ENCODE assay signal across 9 cellular contexts in the genomic region with DNA sequence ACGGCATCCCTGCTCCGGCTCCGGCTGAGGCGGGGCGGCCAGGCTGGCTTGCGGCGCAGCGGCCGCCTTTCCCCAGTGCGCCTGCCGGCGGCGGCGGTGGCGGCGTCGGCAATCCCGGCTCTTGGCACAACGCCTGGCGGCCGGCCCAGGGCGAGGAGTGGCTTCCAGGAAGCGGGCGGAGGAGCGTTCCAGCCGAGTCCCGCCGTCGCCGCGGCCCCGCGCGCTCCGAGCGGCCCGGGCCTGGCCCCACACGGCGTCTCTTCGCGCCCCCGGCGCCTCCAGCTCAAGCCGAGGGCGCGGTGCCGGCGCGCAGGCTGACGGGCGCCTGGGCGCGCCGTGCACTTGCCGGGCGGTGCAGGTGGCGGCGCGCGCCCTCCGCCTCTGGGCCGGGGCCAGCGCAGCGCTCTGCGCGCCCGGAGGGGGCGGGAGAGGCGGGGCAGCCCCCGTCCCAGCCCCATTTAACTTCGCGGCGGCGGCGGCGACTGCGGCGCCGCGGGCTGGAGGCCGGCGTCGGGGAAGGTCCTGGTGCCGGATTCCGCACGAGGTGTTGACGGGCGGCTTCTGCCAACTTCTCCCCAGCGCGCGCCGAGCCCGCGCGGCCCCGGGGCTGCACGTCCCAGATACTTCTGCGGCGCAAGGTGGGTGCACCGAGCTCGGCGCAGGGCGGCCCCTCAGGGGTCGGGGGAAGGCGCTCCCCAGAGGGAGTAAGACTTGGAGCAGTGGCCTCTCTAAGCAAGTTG. TPM values are rescaled to one million over a fixed set of nuclear protein-coding genes. Genes with fewer than 3 reads are reported as not detected.
A peak's percentile ranks its signal among the peaks of the same experiment; 100 is the strongest.
DNase-seq lines count a peak whose midpoint lies in the region; ATAC-seq and TF ChIP-seq lines count a peak whose summit lies in the region.
"Had no signal": no experiment of that assay in that cellular context is flagged by ENCODE, and none has a peak within 500 bp of the region (broad histone marks: within the 10 kb centered on the region; RNA-seq: fewer than 3 reads in every experiment).

A gene with protein sequence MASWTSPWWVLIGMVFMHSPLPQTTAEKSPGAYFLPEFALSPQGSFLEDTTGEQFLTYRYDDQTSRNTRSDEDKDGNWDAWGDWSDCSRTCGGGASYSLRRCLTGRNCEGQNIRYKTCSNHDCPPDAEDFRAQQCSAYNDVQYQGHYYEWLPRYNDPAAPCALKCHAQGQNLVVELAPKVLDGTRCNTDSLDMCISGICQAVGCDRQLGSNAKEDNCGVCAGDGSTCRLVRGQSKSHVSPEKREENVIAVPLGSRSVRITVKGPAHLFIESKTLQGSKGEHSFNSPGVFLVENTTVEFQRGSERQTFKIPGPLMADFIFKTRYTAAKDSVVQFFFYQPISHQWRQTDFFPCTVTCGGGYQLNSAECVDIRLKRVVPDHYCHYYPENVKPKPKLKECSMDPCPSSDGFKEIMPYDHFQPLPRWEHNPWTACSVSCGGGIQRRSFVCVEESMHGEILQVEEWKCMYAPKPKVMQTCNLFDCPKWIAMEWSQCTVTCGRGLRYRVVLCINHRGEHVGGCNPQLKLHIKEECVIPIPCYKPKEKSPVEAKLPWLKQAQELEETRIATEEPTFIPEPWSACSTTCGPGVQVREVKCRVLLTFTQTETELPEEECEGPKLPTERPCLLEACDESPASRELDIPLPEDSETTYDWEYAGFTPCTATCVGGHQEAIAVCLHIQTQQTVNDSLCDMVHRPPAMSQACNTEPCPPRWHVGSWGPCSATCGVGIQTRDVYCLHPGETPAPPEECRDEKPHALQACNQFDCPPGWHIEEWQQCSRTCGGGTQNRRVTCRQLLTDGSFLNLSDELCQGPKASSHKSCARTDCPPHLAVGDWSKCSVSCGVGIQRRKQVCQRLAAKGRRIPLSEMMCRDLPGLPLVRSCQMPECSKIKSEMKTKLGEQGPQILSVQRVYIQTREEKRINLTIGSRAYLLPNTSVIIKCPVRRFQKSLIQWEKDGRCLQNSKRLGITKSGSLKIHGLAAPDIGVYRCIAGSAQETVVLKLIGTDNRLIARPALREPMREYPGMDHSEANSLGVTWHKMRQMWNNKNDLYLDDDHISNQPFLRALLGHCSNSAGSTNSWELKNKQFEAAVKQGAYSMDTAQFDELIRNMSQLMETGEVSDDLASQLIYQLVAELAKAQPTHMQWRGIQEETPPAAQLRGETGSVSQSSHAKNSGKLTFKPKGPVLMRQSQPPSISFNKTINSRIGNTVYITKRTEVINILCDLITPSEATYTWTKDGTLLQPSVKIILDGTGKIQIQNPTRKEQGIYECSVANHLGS (N-terminal part only) (plus strand): TSS at position 485 of the 740 bp plus-strand sequence. CDS start 1,639 bp downstream, outside the sequence.

- peaks cover 35% of the 10 kb centered on the region for H3K27me3 ChIP-seq in H7 (ENCODE audit: control insufficient read depth, insufficient read depth, low read length)
- peaks cover 0 to 28% of the 10 kb centered on the region in 2 donors for H3K27me3 ChIP-seq in breast epithelium

- peak within 1 kb of the TSS in 1 of 2 donors; percentile 59 for H3K27ac ChIP-seq in breast epithelium

- H3K36me3 ChIP-seq in H7 (replicated peaks; ENCODE audit: control insufficient read depth, insufficient read depth, low read length), result no peaks in the 10 kb centered on the region
- no peaks in the 10 kb centered on the region for H3K36me3 ChIP-seq in breast epithelium

- no peaks in the 10 kb centered on the region for H3K9me3 ChIP-seq in breast epithelium

- H3K4me1 ChIP-seq in breast epithelium, result no peaks in the 10 kb centered on the region

- TF ChIP-seq POLR2A in breast epithelium (IDR thresholded peaks at IDR 0.05), result no peak

- ATAC-seq in GM18498 (IDR thresholded peaks at IDR 0.05; ENCODE audit: unreplicated experiment), result no peak
- ATAC-seq: natural killer cell had no signal

- DNase-seq in H7, result peak; percentile 94
- DNase-seq in breast epithelium (ENCODE audit: low spot score in 2 of 2), result peak; percentile 25 to 73
- peak; percentile 82 for DNase-seq in iPS-NIHi7 (ENCODE audit: extremely low spot score)
- peak; percentile 4 for DNase-seq in skeletal muscle cell (ENCODE audit: low read depth)
- DNase-seq in 8988T, result no peak
- DNase-seq in stimulated activated CD4-positive, alpha-beta T cell treated with anti-CD3 and anti-CD28 coated beads, Interleukin-2, amount 100 ng/mL, for 24 hours, result no peak
- DNase-seq in stimulated activated CD4-positive, alpha-beta T cell treated with anti-CD3 and anti-CD28 coated beads, Interleukin-4, amount 100 ng/mL, for 24 hours, result no peak
- DNase-seq: natural killer cell had no signal

- TF ChIP-seq CTCF in breast epithelium (IDR thresholded peaks at IDR 0.05), result no peak

- peak within 1 kb of the TSS; percentile 58 for H3K4me3 ChIP-seq in H7 (ENCODE audit: insufficient read depth, low read depth, low read length)
- peak within 1 kb of the TSS; percentile 32 to 66 (median 48) for H3K4me3 ChIP-seq in breast epithelium
- H3K4me3 ChIP-seq in skeletal muscle cell (ENCODE audit: low read depth, low read length), result peak within 1 kb of the TSS; percentile 11

- intact Hi-C loops in breast epithelium (cut with DNase I; ENCODE audit: low total_unique reads), result no loop called here

RNA-seq across cellular contexts. Expression of the gene that starts here (rescaled TPM):
- 0.48 and 0.67 TPM in 2 replicates for total RNA-seq in H7 (2014; rRNA removed; shearing (Covaris generic))
- total RNA-seq in breast epithelium, result 1 to 10 TPM; 1.8 to 3.9 (median 2.7) TPM

Comparison
In these comparisons a context has a peak if more than half of its experiments do, and no peak if none do; other contexts are left out.
1. Peak in DNase-seq and H3K4me3 ChIP-seq in H7; RNA of the gene not detected or under 1 TPM.
2. DNase-seq: peak in breast epithelium (2 of 2), iPS-NIHi7 (single experiment) and skeletal muscle cell (single experiment); none in 8988T (single experiment), stimulated activated CD4-positive, alpha-beta T cell treated with anti-CD3 and anti-CD28 coated beads, Interleukin-2, amount 100 ng/mL, for 24 hours (0 of 2) and stimulated activated CD4-positive, alpha-beta T cell treated with anti-CD3 and anti-CD28 coated beads, Interleukin-4, amount 100 ng/mL, for 24 hours (single experiment).
3. Peak in every context shown above with its lines, with median percentiles within 50 percentile points of each other: H3K4me3 ChIP-seq.